23 cellular contexts compared by ENCODE assay signal in genomic region chr7:115844857-115845256, GRCh38.
DNase-seq lines count a peak whose midpoint lies in the region; ATAC-seq, FAIRE-seq and TF ChIP-seq lines count a peak whose summit lies in the region.
"Had no signal": no experiment of that assay in that cellular context is flagged by ENCODE, and none has a peak within 500 bp of the region (broad histone marks: within the 10 kb centered on the region; RNA-seq: fewer than 3 reads in every experiment).

No MANE protein-coding gene starts in this region.

- no peak for ATAC-seq in HG03521 (IDR thresholded peaks at IDR 0.05; ENCODE audit: unreplicated experiment)
- ATAC-seq: HCT116, HepG2 had no signal

- H3K4me1 ChIP-seq in small intestine (ENCODE audit: control insufficient read depth in 2 of 2, insufficient read depth in 1 of 2, low read depth in 1 of 2, low read length in 1 of 2): no peaks in the 10 kb centered on the region
- H3K4me1 ChIP-seq: BE2C had no signal

- H3K27ac ChIP-seq in small intestine (ENCODE audit: low read depth in 1 of 2, low read length in 1 of 2): no peak overlapping the region

- no peaks in the 10 kb centered on the region for H3K27me3 ChIP-seq in small intestine (ENCODE audit: control insufficient read depth in 2 of 2, insufficient read depth in 2 of 2, low read length in 2 of 2)
- H3K27me3 ChIP-seq: BE2C had no signal

- H3K4me1 Mint-ChIP-seq in HFFc6 (ENCODE audit: low read depth) (peaks cover 17% of the 10 kb centered on the region), immature natural killer cell (no peaks in the 10 kb centered on the region)
- H3K4me1 Mint-ChIP-seq: CD4-positive, CD25-positive, alpha-beta regulatory T cell had no signal

- 77 to 83% (median 77%) methylated on average over 1 of the region's 1 CpG for WGBS in small intestine, 3 donors

- H3K9me3 ChIP-seq in small intestine (ENCODE audit: control insufficient read depth, low read depth): no peaks in the 10 kb centered on the region
- H3K9me3 ChIP-seq: BE2C had no signal

- H3K27me3 Mint-ChIP-seq in HFFc6 (ENCODE audit: insufficient read depth): no peaks in the 10 kb centered on the region
- peaks cover 0 to 3% (median 0%) of the 10 kb centered on the region in 3 donors for H3K27me3 Mint-ChIP-seq in immature natural killer cell (ENCODE audit: low read depth in 3 of 3)
- H3K27me3 Mint-ChIP-seq: CD4-positive, CD25-positive, alpha-beta regulatory T cell had no signal

- no peaks in the 10 kb centered on the region for H3K36me3 ChIP-seq in small intestine (ENCODE audit: control insufficient read depth in 2 of 2, insufficient read depth in 2 of 2, low read length in 2 of 2)
- H3K36me3 ChIP-seq: BE2C had no signal

- H3K4me3 ChIP-seq in foreskin fibroblast (ENCODE audit: low read depth in 1 of 2, low read length in 2 of 2) (no peak overlapping the region), small intestine (ENCODE audit: low read depth in 1 of 2, low read length in 2 of 2) (no peak overlapping the region)

- H3K27ac Mint-ChIP-seq in HFFc6 (no peak overlapping the region), immature natural killer cell (no peak overlapping the region)
- H3K27ac Mint-ChIP-seq: CD4-positive, CD25-positive, alpha-beta regulatory T cell had no signal

- H3K9me3 Mint-ChIP-seq in HFFc6 (no peaks in the 10 kb centered on the region), immature natural killer cell (peaks cover 0 to 2% (median 0%) of the 10 kb centered on the region in 6 donors)

- FAIRE-seq in small intestine (lab: Jason Lieb, UNC): no peak
- FAIRE-seq: A204.1, HepG2 had no signal

- no peak for TF ChIP-seq CTCF in foreskin fibroblast (IDR thresholded peaks at IDR 0.05; ENCODE audit: low read depth, low read length)
- TF ChIP-seq CTCF in HFFc6 (IDR thresholded peaks at IDR 0.05): no peak

- H3K4me3 Mint-ChIP-seq in HFFc6 (no peak overlapping the region), immature natural killer cell (no peak overlapping the region)
- H3K4me3 Mint-ChIP-seq: CD4-positive, CD25-positive, alpha-beta regulatory T cell had no signal

- DNase-seq in ELR (ENCODE audit: low read depth): peak; percentile 16
- DNase-seq in LHCN-M2 (ENCODE audit: low read depth): peak; percentile 46
- DNase-seq in dermis blood vessel endothelial cell: peak; percentile 1
- peak; percentile 30 to 75 for DNase-seq in foreskin fibroblast
- no peak for DNase-seq in small intestine
- DNase-seq in HFFc6: no peak
- DNase-seq in immature natural killer cell: no peak
- DNase-seq: BE2C; CD4-positive, CD25-positive, alpha-beta regulatory T cell; COR-L47; DMS 273 treated with DMSO at 0.1 percent for 48 hours; DND-41; GDM1; KG1; NCI-H1417; NCI-H187; NCI-H2107; NCI-H345; NCI-H524 treated with DMSO at 0.1 percent for 48 hours had no signal

- H3K36me3 Mint-ChIP-seq in HFFc6 (ENCODE audit: low read depth) (no peaks in the 10 kb centered on the region), immature natural killer cell (no peaks in the 10 kb centered on the region)
- H3K36me3 Mint-ChIP-seq: CD4-positive, CD25-positive, alpha-beta regulatory T cell had no signal

Comparison
In these comparisons a context has a peak if more than half of its experiments do, and no peak if none do; other contexts are left out.
1. DNase-seq: peak in ELR (single experiment), LHCN-M2 (single experiment), dermis blood vessel endothelial cell (single experiment) and foreskin fibroblast (2 of 2); none in small intestine (single experiment), HFFc6 (single experiment) and immature natural killer cell (0 of 3).